In genomic region chr5:88690619-88691560, GRCh38 we compare ENCODE assay signal across 8 cellular contexts.
DNase-seq lines count a peak whose midpoint lies in the region; ATAC-seq lines count a peak whose summit lies in the region.

No MANE protein-coding gene starts in this region.

- peak; percentile 78 for ATAC-seq in GM18498 (IDR thresholded peaks at IDR 0.05; ENCODE audit: unreplicated experiment)
- ATAC-seq in HG02884 (IDR thresholded peaks at IDR 0.05; ENCODE audit: unreplicated experiment): peak; percentile 88
- peak; percentile 56 to 86 for ATAC-seq in activated CD4-positive, CD25-positive, alpha-beta regulatory T cell treated with anti-CD3 and anti-CD28 coated beads, Interleukin-2, amount 50 U/mL, for 24 hours
- ATAC-seq in left colon: peak; percentile 90

- intact Hi-C loops in left colon (cut with DNase I, micrococcal nuclease): loop anchor here in 1 of 2 donors (5.0 kb wide), 2 partner anchors 549 to 914 kb away; no protein-coding TSS in a partner anchor

- DNase-seq in 8988T: peak; percentile 72
- peak; percentile 35 for DNase-seq in NCI-H1694 treated with DMSO at 0.1 percent for 48 hours (lab: John Stamatoyannopoulos, UW)
- peak; percentile 69 to 80 for DNase-seq in cerebellar nuclear complex (lab: John Stamatoyannopoulos, UW)
- peak; percentile 47 to 73 for DNase-seq in left colon
- DNase-seq in stimulated activated CD4-positive, alpha-beta T cell treated with anti-CD3 and anti-CD28 coated beads, Interleukin-2, amount 100 ng/mL, for 4 hours (ENCODE audit: low read depth): peak; percentile 44

Comparison
In these comparisons a context has a peak if more than half of its experiments do, and no peak if none do; other contexts are left out.
1. Peak in every context shown above with its lines: DNase-seq and ATAC-seq.